33 cellular contexts compared by ENCODE assay signal in genomic region chr1:166852918-166853317, GRCh38. TPM values are rescaled to one million over a fixed set of nuclear protein-coding genes. Genes with fewer than 3 reads are reported as not detected.
DNase-seq lines count a peak whose midpoint lies in the region; ATAC-seq and TF ChIP-seq lines count a peak whose summit lies in the region.
"Had no signal": no experiment of that assay in that cellular context is flagged by ENCODE, and none has a peak within 500 bp of the region (broad histone marks: within the 10 kb centered on the region; RNA-seq: fewer than 3 reads in every experiment).

No MANE protein-coding gene starts in this region.

- no peak overlapping the region for H3K4me3 ChIP-seq in CD8-positive, alpha-beta T cell (ENCODE audit: low read depth, low read length)
- H3K4me3 ChIP-seq: gastroesophageal sphincter, GM23248, lung, PC-9, psoas muscle, sigmoid colon had no signal

- POLR2A ChIA-PET in CD8-positive, alpha-beta T cell (lab: Charles Lee) = no interaction called here

- no peaks in the 10 kb centered on the region for H3K9me3 ChIP-seq in CD8-positive, alpha-beta T cell (ENCODE audit: low read length)
- H3K9me3 ChIP-seq: gastroesophageal sphincter, psoas muscle, sigmoid colon, SK-N-SH had no signal

- no peak for TF ChIP-seq CTCF in CD8-positive, alpha-beta T cell (IDR thresholded peaks at IDR 0.05)

- peaks cover 13 to 48% of the 10 kb centered on the region in 2 donors for H3K36me3 Mint-ChIP-seq in activated T-cell treated with anti-CD3 and anti-CD28 coated beads, Interleukin-2, amount 50 U/mL, for 72 hours (ENCODE audit: insufficient read depth in 2 of 2)
- peaks cover 70% of the 10 kb centered on the region for H3K36me3 Mint-ChIP-seq in activated T-cell treated with anti-CD3 and anti-CD28 coated beads, Interleukin-2, amount 50 U/mL, for 4 hours (ENCODE audit: insufficient read depth)
- H3K36me3 Mint-ChIP-seq in CD8-positive, alpha-beta T cell = peaks cover 90% of the 10 kb centered on the region
- peaks cover 40% of the 10 kb centered on the region for H3K36me3 Mint-ChIP-seq in memory B cell
- H3K36me3 Mint-ChIP-seq: IgD-negative memory B cell had no signal

- peak overlapping the region in 1 of 2 donors; percentile 47 for H3K4me3 Mint-ChIP-seq in activated T-cell treated with anti-CD3 and anti-CD28 coated beads, Interleukin-2, amount 50 U/mL, for 72 hours
- no peak overlapping the region for H3K4me3 Mint-ChIP-seq in activated T-cell treated with anti-CD3 and anti-CD28 coated beads, Interleukin-2, amount 50 U/mL, for 4 hours
- H3K4me3 Mint-ChIP-seq in CD8-positive, alpha-beta T cell = no peak overlapping the region
- no peak overlapping the region for H3K4me3 Mint-ChIP-seq in memory B cell
- H3K4me3 Mint-ChIP-seq: activated B cell treated with CpG ODN at 0.5 μM for 24 hours, HFFc6, IgD-negative memory B cell, nephron had no signal

- intact Hi-C loops in CD8-positive, alpha-beta T cell (cut with DNase I, micrococcal nuclease) = no loop called here

- H3K27ac Mint-ChIP-seq in activated T-cell treated with anti-CD3 and anti-CD28 coated beads, Interleukin-2, amount 50 U/mL, for 72 hours = peak overlapping the region; percentile 86
- peak overlapping the region; percentile 75 for H3K27ac Mint-ChIP-seq in CD8-positive, alpha-beta T cell
- H3K27ac Mint-ChIP-seq in memory B cell = peak overlapping the region; percentile 1
- H3K27ac Mint-ChIP-seq: activated B cell treated with CpG ODN at 0.5 μM for 24 hours, HFFc6, nephron had no signal

- no peaks in the 10 kb centered on the region for H3K27me3 ChIP-seq in CD8-positive, alpha-beta T cell (ENCODE audit: insufficient read depth, low read length)
- H3K27me3 ChIP-seq: gastroesophageal sphincter, sigmoid colon had no signal

- no peak overlapping the region for H3K27ac ChIP-seq in CD8-positive, alpha-beta T cell (ENCODE audit: low read depth, low read length)
- H3K27ac ChIP-seq: GM23248, PC-9, psoas muscle, sigmoid colon had no signal

- H3K4me1 ChIP-seq in CD8-positive, alpha-beta T cell (ENCODE audit: insufficient read depth, low read length) = no peaks in the 10 kb centered on the region
- H3K4me1 ChIP-seq: sigmoid colon had no signal

- H3K36me3 ChIP-seq in CD8-positive, alpha-beta T cell (ENCODE audit: insufficient read depth, low read length) = peaks cover 40% of the 10 kb centered on the region

- CTCF ChIA-PET in CD8-positive, alpha-beta T cell (lab: Charles Lee) = no interaction called here

- peaks cover 43% of the 10 kb centered on the region for H3K4me1 Mint-ChIP-seq in activated T-cell treated with anti-CD3 and anti-CD28 coated beads, Interleukin-2, amount 50 U/mL, for 72 hours (ENCODE audit: low read depth)
- peaks cover 24% of the 10 kb centered on the region for H3K4me1 Mint-ChIP-seq in activated T-cell treated with anti-CD3 and anti-CD28 coated beads, Interleukin-2, amount 50 U/mL, for 4 hours (ENCODE audit: low read depth)
- H3K4me1 Mint-ChIP-seq in CD8-positive, alpha-beta T cell (ENCODE audit: low read depth) = peaks cover 21% of the 10 kb centered on the region
- peaks cover 14% of the 10 kb centered on the region for H3K4me1 Mint-ChIP-seq in memory B cell

- H3K9me3 Mint-ChIP-seq in activated T-cell treated with anti-CD3 and anti-CD28 coated beads, Interleukin-2, amount 50 U/mL, for 72 hours = no peaks in the 10 kb centered on the region
- no peaks in the 10 kb centered on the region for H3K9me3 Mint-ChIP-seq in activated T-cell treated with anti-CD3 and anti-CD28 coated beads, Interleukin-2, amount 50 U/mL, for 4 hours
- H3K9me3 Mint-ChIP-seq in CD8-positive, alpha-beta T cell = no peaks in the 10 kb centered on the region
- H3K9me3 Mint-ChIP-seq in memory B cell = no peaks in the 10 kb centered on the region
- H3K9me3 Mint-ChIP-seq: activated B cell treated with CpG ODN at 0.5 μM for 24 hours, HFFc6, IgD-negative memory B cell, nephron had no signal

- no peaks in the 10 kb centered on the region for H3K27me3 Mint-ChIP-seq in activated T-cell treated with anti-CD3 and anti-CD28 coated beads, Interleukin-2, amount 50 U/mL, for 72 hours (ENCODE audit: low read depth)
- no peaks in the 10 kb centered on the region for H3K27me3 Mint-ChIP-seq in activated T-cell treated with anti-CD3 and anti-CD28 coated beads, Interleukin-2, amount 50 U/mL, for 4 hours (ENCODE audit: low read depth)
- no peaks in the 10 kb centered on the region for H3K27me3 Mint-ChIP-seq in CD8-positive, alpha-beta T cell (ENCODE audit: low read depth)
- H3K27me3 Mint-ChIP-seq in memory B cell = no peaks in the 10 kb centered on the region
- H3K27me3 Mint-ChIP-seq: activated B cell treated with CpG ODN at 0.5 μM for 24 hours, IgD-negative memory B cell had no signal

- no peak for DNase-seq in activated T-cell treated with anti-CD3 and anti-CD28 coated beads, Interleukin-2, amount 50 U/mL, for 72 hours
- DNase-seq in activated T-cell treated with anti-CD3 and anti-CD28 coated beads, Interleukin-2, amount 50 U/mL, for 4 hours = no peak
- DNase-seq in CD8-positive, alpha-beta T cell = no peak
- DNase-seq in NCI-H69 (lab: John Stamatoyannopoulos, UW) (peak; percentile 12), memory B cell (ENCODE audit: low spot score in 2 of 2) (no peak), A172 (ENCODE audit: low spot score) (no peak), amygdala (lab: John Stamatoyannopoulos, UW) (no peak)
- DNase-seq: activated B cell treated with CpG ODN at 0.5 μM for 24 hours; activated CD4-positive, alpha-beta T cell treated with anti-CD3 and anti-CD28 coated beads, Interleukin-2, amount 50 U/mL, for 4 hours; activated gamma-delta T cell treated with Interleukin-2 at 50 U/mL for 16 hours; activated T-cell treated with anti-CD3 and anti-CD28 coated beads for 4 hours; anterior cingulate cortex; COR-L47; DMS53; GM23248; HFFc6; hippocampal formation; NCI-H1092 treated with DMSO at 0.1 percent for 48 hours; NCI-H187; NCI-H2171; NCI-H510A treated with DMSO at 0.1 percent for 48 hours; PC-9; psoas muscle; sigmoid colon; SK-N-SH; stimulated activated CD4-positive, alpha-beta T cell treated with anti-CD3 and anti-CD28 coated beads, Interleukin-12 subunit alpha, Interleukin-12 subunit beta, amount 100 ng/mL, for 4 hours; stimulated activated CD4-positive, alpha-beta T cell treated with anti-CD3 and anti-CD28 coated beads, Interleukin-2, amount 100 ng/mL, for 48 hours had no signal

- no peak for ATAC-seq in activated T-cell treated with anti-CD3 and anti-CD28 coated beads, Interleukin-2, amount 50 U/mL, for 72 hours (replicated peaks in 1 of 2)
- ATAC-seq in activated T-cell treated with anti-CD3 and anti-CD28 coated beads, Interleukin-2, amount 50 U/mL, for 4 hours = no peak
- no peak for ATAC-seq in CD8-positive, alpha-beta T cell
- no peak for ATAC-seq in memory B cell (ENCODE audit: low read depth)
- no peak for ATAC-seq in GM21825 (IDR thresholded peaks at IDR 0.05; ENCODE audit: unreplicated experiment)
- ATAC-seq: gastroesophageal sphincter, psoas muscle, Right ventricle myocardium inferior had no signal

RNA-seq across cellular contexts. Expression of gene POGK, which starts 13.6 kb away (rescaled TPM):
- total RNA-seq in activated T-cell treated with anti-CD3 and anti-CD28 coated beads, Interleukin-2, amount 50 U/mL, for 72 hours = 10 to 100 TPM; 50.6 to 51.7 TPM
- total RNA-seq in activated T-cell treated with anti-CD3 and anti-CD28 coated beads, Interleukin-2, amount 50 U/mL, for 4 hours = 10 to 100 TPM; 71.7 to 74.6 (median 71.8) TPM
- 10 to 100 TPM; 14.9 to 16.1 TPM for total RNA-seq in CD8-positive, alpha-beta T cell
- 59.3 and 61.8 TPM in 2 replicates for total RNA-seq in A172 (2014; rRNA removed; shearing (Covaris generic))

RNA-seq across cellular contexts. Expression of gene TADA1, which starts 23.1 kb away (rescaled TPM):
- 10 to 100 TPM; 17.3 to 17.9 TPM for total RNA-seq in activated T-cell treated with anti-CD3 and anti-CD28 coated beads, Interleukin-2, amount 50 U/mL, for 72 hours
- total RNA-seq in activated T-cell treated with anti-CD3 and anti-CD28 coated beads, Interleukin-2, amount 50 U/mL, for 4 hours = 10 to 100 TPM; 19.3 to 20.2 (median 19.7) TPM
- total RNA-seq in CD8-positive, alpha-beta T cell = 10 to 100 TPM; 16.7 to 18.5 TPM
- 24.1 and 28.5 TPM in 2 replicates for total RNA-seq in A172 (2014; rRNA removed; shearing (Covaris generic))

Comparison
In these comparisons a context has a peak if more than half of its experiments do, and no peak if none do; other contexts are left out.
1. H3K27ac Mint-ChIP-seq: peak in every context shown above with its lines; median percentile 86 in activated T-cell treated with anti-CD3 and anti-CD28 coated beads, Interleukin-2, amount 50 U/mL, for 72 hours; 75 in CD8-positive, alpha-beta T cell; 1 in memory B cell.